Comparison of ENCODE assay signal across 23 cellular contexts in genomic region chr17:14149751-14150150, GRCh38.
DNase-seq lines count a peak whose midpoint lies in the region; ATAC-seq, FAIRE-seq and TF ChIP-seq lines count a peak whose summit lies in the region.
"Had no signal": no experiment of that assay in that cellular context is flagged by ENCODE, and none has a peak within 500 bp of the region (broad histone marks: within the 10 kb centered on the region; RNA-seq: fewer than 3 reads in every experiment).

No MANE protein-coding gene starts in this region.

- H3K4me3 ChIP-seq in endothelial cell of umbilical vein (replicated peaks in 1 of 3; ENCODE audit: insufficient read depth in 1 of 3, low read depth in 1 of 3, low read length in 3 of 3) = no peak overlapping the region
- no peak overlapping the region for H3K4me3 ChIP-seq in small intestine (ENCODE audit: low read depth in 1 of 2, low read length in 2 of 2)
- H3K4me3 ChIP-seq in dorsolateral prefrontal cortex = no peak overlapping the region
- no peak overlapping the region for H3K4me3 ChIP-seq in thyroid gland (replicated peaks in 1 of 3)
- H3K4me3 ChIP-seq: GM23248 had no signal

- no peaks in the 10 kb centered on the region for H3K9me1 ChIP-seq in endothelial cell of umbilical vein (replicated peaks; ENCODE audit: control insufficient read depth, extremely low read depth, insufficient read depth, low read length)

- dilution Hi-C loops in endothelial cell of umbilical vein (cut with MboI; ENCODE audit: extremely low pct_ligation_motif_present, low sequenced_read_pairs) = no loop called here

- POLR2A ChIA-PET in endothelial cell of umbilical vein (lab: Charles Lee) = no interaction called here

- CTCF ChIA-PET in endothelial cell of umbilical vein (lab: Charles Lee) = no interaction called here

- TF ChIP-seq CTCF in endothelial cell of umbilical vein (IDR thresholded peaks at IDR 0.05; ENCODE audit: extremely low read depth in 1 of 2, insufficient read depth in 1 of 2, low read depth in 1 of 2, low read length in 2 of 2) (no peak), dorsolateral prefrontal cortex (IDR thresholded peaks at IDR 0.05 in 54 of 56, conservative IDR thresholded peaks at IDR 0.05 in 2 of 56; ENCODE audit: low read depth in 1 of 56, partially characterized antibody in 56 of 56) (no peak), thyroid gland (IDR thresholded peaks at IDR 0.05) (no peak)

- H2AFZ ChIP-seq in endothelial cell of umbilical vein (ENCODE audit: low read depth, low read length) = no peak overlapping the region
- H2AFZ ChIP-seq: GM23248 had no signal

- TF ChIP-seq POLR2A in endothelial cell of umbilical vein (IDR thresholded peaks at IDR 0.05; ENCODE audit: low read depth, low read length) = no peak
- no peak for TF ChIP-seq POLR2A in thyroid gland (IDR thresholded peaks at IDR 0.05)

- no peak overlapping the region for H3K27ac ChIP-seq in endothelial cell of umbilical vein (ENCODE audit: insufficient read depth, low read depth, low read length)
- no peak overlapping the region for H3K27ac ChIP-seq in small intestine (ENCODE audit: low read depth in 1 of 2, low read length in 1 of 2)
- no peak overlapping the region for H3K27ac ChIP-seq in dorsolateral prefrontal cortex
- H3K27ac ChIP-seq in thyroid gland = no peak overlapping the region
- H3K27ac ChIP-seq: GM23248 had no signal

- 46 to 77% (median 66%) methylated on average over 5 of the region's 5 CpGs for WGBS in small intestine, 3 donors
- WGBS in thyroid gland, 2 donors = 89 to 92% methylated on average over 5 of the region's 5 CpGs

- intact Hi-C loops in endothelial cell of umbilical vein (cut with micrococcal nuclease) (no loop called here), dorsolateral prefrontal cortex (cut with DNase I) (no loop called here), thyroid gland (cut with DNase I) (no loop called here)

- H3K9ac ChIP-seq in endothelial cell of umbilical vein (replicated peaks; ENCODE audit: extremely low read depth, insufficient read depth, low read length) = no peak overlapping the region
- H3K9ac ChIP-seq: GM23248 had no signal

- FAIRE-seq in endothelial cell of umbilical vein (lab: Jason Lieb, UNC) (peak; percentile 15), small intestine (lab: Jason Lieb, UNC) (no peak)
- FAIRE-seq: D721Med, G401.6 had no signal

- H4K20me1 ChIP-seq in endothelial cell of umbilical vein (replicated peaks; ENCODE audit: control insufficient read depth, extremely low read depth, insufficient read depth, low read length) = no peaks in the 10 kb centered on the region

- H3K79me2 ChIP-seq in endothelial cell of umbilical vein (ENCODE audit: control insufficient read depth, insufficient read depth, low read length) = no peaks in the 10 kb centered on the region

- H3K4me1 ChIP-seq in endothelial cell of umbilical vein (ENCODE audit: control insufficient read depth, extremely low read depth, insufficient read depth, low read length) (peaks cover 5% of the 10 kb centered on the region), small intestine (ENCODE audit: control insufficient read depth in 2 of 2, insufficient read depth in 1 of 2, low read depth in 1 of 2, low read length in 1 of 2) (no peaks in the 10 kb centered on the region), thyroid gland (no peaks in the 10 kb centered on the region)
- H3K4me1 ChIP-seq: BE2C had no signal

- no peak overlapping the region for H3K4me2 ChIP-seq in endothelial cell of umbilical vein (ENCODE audit: insufficient read depth, low read length)

- DNase-seq in Daoy (ENCODE audit: low read depth) (peak; percentile 48), RKO (ENCODE audit: low spot score) (peak; percentile 0), endothelial cell of umbilical vein (ENCODE audit: low read depth, low spot score) (peak; percentile 56), small intestine (peak; percentile 23), dorsolateral prefrontal cortex (no peak), thyroid gland (no peak)
- DNase-seq: 8988T, ACHN, BE2C, GM23248, H9, KBM-7, MM.1S, NCI-H1048, NCI-H1694, NCI-H2171, NCI-H226, NCI-H510A, NCI-H69 had no signal

- ATAC-seq in GM18502 (IDR thresholded peaks at IDR 0.05; ENCODE audit: poor library complexity, unreplicated experiment) = no peak
- ATAC-seq: Panc1 had no signal

- H3K36me3 ChIP-seq in endothelial cell of umbilical vein (ENCODE audit: control insufficient read depth in 2 of 2, extremely low read depth in 1 of 2, insufficient read depth in 2 of 2, low read length in 2 of 2) = no peaks in the 10 kb centered on the region
- no peaks in the 10 kb centered on the region for H3K36me3 ChIP-seq in small intestine (ENCODE audit: control insufficient read depth in 2 of 2, insufficient read depth in 2 of 2, low read length in 2 of 2)
- H3K36me3 ChIP-seq in thyroid gland = no peaks in the 10 kb centered on the region
- H3K36me3 ChIP-seq: BE2C had no signal

- H3K27me3 ChIP-seq in endothelial cell of umbilical vein (ENCODE audit: control insufficient read depth in 2 of 2, insufficient read depth in 2 of 2, low read length in 2 of 2) (no peaks in the 10 kb centered on the region), small intestine (ENCODE audit: control insufficient read depth in 2 of 2, insufficient read depth in 2 of 2, low read length in 2 of 2) (no peaks in the 10 kb centered on the region), dorsolateral prefrontal cortex (no peaks in the 10 kb centered on the region), thyroid gland (no peaks in the 10 kb centered on the region)
- H3K27me3 ChIP-seq: BE2C had no signal

- BruUV-seq in endothelial cell of umbilical vein (replicated peaks; lab: Mats Ljungman, UMichigan) = no TSS peak

- H3K9me3 ChIP-seq in endothelial cell of umbilical vein (replicated peaks; ENCODE audit: control insufficient read depth, insufficient read depth, low read length) = no peaks in the 10 kb centered on the region
- no peaks in the 10 kb centered on the region for H3K9me3 ChIP-seq in small intestine (ENCODE audit: control insufficient read depth, low read depth)
- no peaks in the 10 kb centered on the region for H3K9me3 ChIP-seq in thyroid gland
- H3K9me3 ChIP-seq: BE2C had no signal

TF ChIP-seq in endothelial cell of umbilical vein, 7 proteins besides CTCF, POLR2A, EP300 and RAD21:
- TF ChIP-seq FOS (IDR thresholded peaks at IDR 0.05; ENCODE audit: borderline replicate concordance, insufficient read depth, low read length) (peak; percentile 49), POLR2AphosphoS5 (IDR thresholded peaks at IDR 0.05; ENCODE audit: insufficient read depth, low read depth, low read length) (no peak), MYC (IDR thresholded peaks at IDR 0.05; ENCODE audit: low read depth, low read length) (no peak)
TF ChIP-seq in endothelial cell of umbilical vein: peak in this region for 1.

Comparison
In these comparisons a context has a peak if more than half of its experiments do, and no peak if none do; other contexts are left out.
1. DNase-seq: peak in Daoy (single experiment), RKO (single experiment), endothelial cell of umbilical vein (single experiment) and small intestine (single experiment); none in dorsolateral prefrontal cortex (0 of 10) and thyroid gland (0 of 2).